16 cellular contexts compared by ENCODE assay signal in the genomic region with DNA sequence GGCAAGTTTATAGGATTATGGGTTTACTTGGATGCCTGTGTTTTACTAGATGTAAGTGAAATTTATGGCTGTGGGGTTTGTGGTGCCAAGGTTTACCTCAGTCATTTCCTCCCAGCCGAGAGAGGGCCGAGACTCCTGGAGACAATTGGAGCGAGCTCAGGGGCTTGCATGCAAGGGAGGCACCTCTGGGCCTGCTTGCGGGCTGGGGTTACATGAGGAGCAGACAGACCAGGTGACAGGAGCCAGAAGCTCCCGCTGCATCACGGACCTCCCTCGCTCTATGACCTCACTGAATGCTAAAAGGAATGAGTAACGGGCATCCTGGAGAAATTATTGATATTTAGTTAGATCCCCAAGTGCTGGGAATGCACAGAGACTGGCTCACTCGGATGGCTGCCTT.
"Had no signal": no experiment of that assay in that cellular context is flagged by ENCODE, and none has a peak within 500 bp of the region (broad histone marks: within the 10 kb centered on the region; RNA-seq: fewer than 3 reads in every experiment).

No MANE protein-coding gene starts in this region.

- H3K36me3 ChIP-seq: adrenal gland, cardiac muscle cell, thoracic aorta, upper lobe of left lung had no signal

- H3K27me3 ChIP-seq: adrenal gland, cardiac muscle cell, upper lobe of left lung had no signal

- DNase-seq: activated CD4-positive, alpha-beta T cell treated with anti-CD3 and anti-CD28 coated beads, Interleukin-2, amount 50 U/mL, for 48 hours; activated gamma-delta T cell treated with Interleukin-2 at 50 U/mL for 16 hours; adrenal gland; effector memory CD4-positive, alpha-beta T cell; hippocampal formation; posterior cingulate gyrus; stimulated activated naive B cell treated with anti-CD40 and anti-IgM and Interleukin-4, amounts not matched to agents 10 μg/mL and 1 μg/mL and 100 μg/mL, for 72 hours; T1000 had no signal

- H3K4me1 ChIP-seq: adrenal gland, upper lobe of left lung had no signal

- ATAC-seq: activated naive CD4-positive, alpha-beta T cell treated with anti-CD3 and anti-CD28 coated beads, Interleukin-2, amount 50 U/mL, for 72 hours; natural killer cell treated with Interleukin-12 subunit alpha and Interleukin-12 subunit beta and Interleukin-15 and Interleukin-18, amount 100 ng/mL, for 72 hours; stimulated activated naive B cell treated with anti-CD40 and anti-IgM and Interleukin-4, amounts not matched to agents 10 μg/mL and 1 μg/mL and 100 μg/mL, for 72 hours had no signal

- H3K9me3 ChIP-seq: adrenal gland, thoracic aorta, upper lobe of left lung had no signal

- H3K4me3 ChIP-seq: adrenal gland, cardiac muscle cell, lung, thoracic aorta, upper lobe of left lung had no signal

- H3K27ac ChIP-seq: adrenal gland, cardiac muscle cell, thoracic aorta, upper lobe of left lung had no signal

- FAIRE-seq: astrocyte, islet of Langerhans had no signal
